In the genomic region with DNA sequence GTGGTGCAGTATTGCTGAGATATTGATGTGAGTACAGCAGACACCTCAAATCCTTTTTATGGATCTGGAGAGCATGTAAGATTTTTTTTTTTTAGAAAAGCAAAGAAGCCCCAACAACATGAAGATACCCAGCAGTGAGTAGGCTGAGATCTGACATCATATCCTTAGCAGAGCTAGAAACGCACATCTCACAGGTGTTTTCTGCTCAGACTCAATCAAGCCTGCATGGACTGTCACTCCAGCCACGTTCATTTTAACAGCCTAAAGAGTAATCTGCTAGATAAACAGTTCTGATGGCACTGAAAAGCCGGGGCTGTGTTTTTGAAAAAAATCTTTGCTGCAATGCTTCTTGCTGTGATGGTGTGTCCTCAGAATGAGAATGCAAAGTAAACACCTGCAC, we compare ENCODE assay signal across 23 cellular contexts.
A peak's percentile ranks its signal among the peaks of the same experiment; 100 is the strongest.
DNase-seq lines count a peak whose midpoint lies in the region; ATAC-seq and FAIRE-seq lines count a peak whose summit lies in the region.
"Had no signal": no experiment of that assay in that cellular context is flagged by ENCODE, and none has a peak within 500 bp of the region (broad histone marks: within the 10 kb centered on the region; RNA-seq: fewer than 3 reads in every experiment).

No MANE protein-coding gene starts in this region.

- no peak for FAIRE-seq in HTR-8/SVneo (lab: Jason Lieb, UNC)
- FAIRE-seq: HepG2, K562 had no signal

- H3K27ac Mint-ChIP-seq in stimulated activated memory B cell treated with anti-CD40 and anti-IgM and Interleukin-4, amounts not matched to agents 10 μg/mL and 1 μg/mL and 100 μg/mL, for 72 hours, result no peak overlapping the region
- H3K27ac Mint-ChIP-seq: CD4-positive, alpha-beta memory T cell; T-cell; T-helper 2 cell treated with Interferon-gamma antibody and Interleukin-4, amounts not matched to agents 5 μg/mL and 100 μg/mL, for 36 hours had no signal

- ATAC-seq in HG02763 (IDR thresholded peaks at IDR 0.05; ENCODE audit: unreplicated experiment), result peak; percentile 48
- peak; percentile 34 for ATAC-seq in stimulated activated memory B cell treated with anti-CD40 and anti-IgM and Interleukin-4, amounts not matched to agents 10 μg/mL and 1 μg/mL and 100 μg/mL, for 72 hours
- ATAC-seq in HG02852 (IDR thresholded peaks at IDR 0.05; ENCODE audit: unreplicated experiment), result no peak
- ATAC-seq: HepG2, K562, T-cell had no signal

- H3K36me3 Mint-ChIP-seq in stimulated activated memory B cell treated with anti-CD40 and anti-IgM and Interleukin-4, amounts not matched to agents 10 μg/mL and 1 μg/mL and 100 μg/mL, for 72 hours, result no peaks in the 10 kb centered on the region
- H3K36me3 Mint-ChIP-seq: CD4-positive, alpha-beta memory T cell; T-cell had no signal

- H3K4me3 Mint-ChIP-seq in stimulated activated memory B cell treated with anti-CD40 and anti-IgM and Interleukin-4, amounts not matched to agents 10 μg/mL and 1 μg/mL and 100 μg/mL, for 72 hours, result no peak overlapping the region
- H3K4me3 Mint-ChIP-seq: CD4-positive, alpha-beta memory T cell; T-cell; T-helper 2 cell treated with Interferon-gamma antibody and Interleukin-4, amounts not matched to agents 5 μg/mL and 100 μg/mL, for 36 hours had no signal

- no peaks in the 10 kb centered on the region for H3K9me3 Mint-ChIP-seq in stimulated activated memory B cell treated with anti-CD40 and anti-IgM and Interleukin-4, amounts not matched to agents 10 μg/mL and 1 μg/mL and 100 μg/mL, for 72 hours
- H3K9me3 Mint-ChIP-seq: T-helper 2 cell treated with Interferon-gamma antibody and Interleukin-4, amounts not matched to agents 5 μg/mL and 100 μg/mL, for 36 hours had no signal

- DNase-seq in NCI-H2029 treated with DMSO at 0.1 percent for 48 hours (lab: John Stamatoyannopoulos, UW), result peak; percentile 1
- DNase-seq in NCI-H2029 (lab: John Stamatoyannopoulos, UW), result no peak
- DNase-seq in NCI-H69 (lab: John Stamatoyannopoulos, UW), result peak; percentile 63
- DNase-seq in HTR-8/SVneo (ENCODE audit: insufficient read length, low spot score), result no peak
- DNase-seq: 8988T; CD4-positive, alpha-beta memory T cell; GDM1; H7; MG63; NCI-H1048; NCI-H1436 treated with DMSO at 0.1 percent for 48 hours; NCI-H226; NCI-H524 treated with DMSO at 0.1 percent for 48 hours; PC-9; SIG-M5; SK-N-SH; T-cell had no signal

- peaks cover 9% of the 10 kb centered on the region for H3K27me3 Mint-ChIP-seq in stimulated activated memory B cell treated with anti-CD40 and anti-IgM and Interleukin-4, amounts not matched to agents 10 μg/mL and 1 μg/mL and 100 μg/mL, for 72 hours
- H3K27me3 Mint-ChIP-seq: T-cell had no signal

- peaks cover 8% of the 10 kb centered on the region for H3K4me1 Mint-ChIP-seq in stimulated activated memory B cell treated with anti-CD40 and anti-IgM and Interleukin-4, amounts not matched to agents 10 μg/mL and 1 μg/mL and 100 μg/mL, for 72 hours

Comparison
In these comparisons a context has a peak if more than half of its experiments do, and no peak if none do; other contexts are left out.
1. DNase-seq: peak in NCI-H2029 treated with DMSO at 0.1 percent for 48 hours (single experiment) and NCI-H69 (single experiment); none in NCI-H2029 (single experiment) and HTR-8/SVneo (single experiment).